Comparison of ENCODE assay signal across 35 cellular contexts in the genomic region with DNA sequence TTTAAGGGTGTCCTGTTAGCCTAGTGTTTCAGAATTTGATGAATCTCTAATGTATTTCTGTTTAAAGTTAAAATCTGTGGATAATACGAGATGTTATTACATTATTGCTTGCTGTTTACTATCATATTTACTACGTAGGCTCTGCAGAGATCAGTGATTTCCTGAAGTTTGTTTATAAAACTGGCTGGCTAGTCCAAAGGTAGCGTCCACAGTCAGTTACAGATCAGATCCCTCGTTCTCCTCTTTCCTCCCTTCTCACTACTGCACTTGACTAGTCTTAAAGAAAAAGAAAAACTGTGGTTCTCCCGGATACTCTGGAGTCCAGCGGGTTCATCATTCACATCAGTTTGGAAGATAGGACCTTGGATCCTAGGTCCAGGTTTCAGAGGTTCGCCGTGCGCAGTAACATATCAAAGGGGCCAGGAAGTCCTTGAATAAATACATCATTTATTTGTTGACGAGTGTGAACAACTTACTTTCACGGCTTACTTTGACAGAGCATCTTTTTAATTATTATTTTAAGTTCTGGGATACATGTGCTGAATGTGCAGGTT.
"Had no signal": no experiment of that assay in that cellular context is flagged by ENCODE, and none has a peak within 500 bp of the region (broad histone marks: within the 10 kb centered on the region; RNA-seq: fewer than 3 reads in every experiment).

No MANE protein-coding gene starts in this region.

- H3K9me3 ChIP-seq: Peyer's patch, SJSA1 had no signal

- H3K27me3 Mint-ChIP-seq: activated B cell treated with CpG ODN at 0.5 μM for 24 hours; activated CD4-positive, alpha-beta memory T cell treated with anti-CD3 and anti-CD28 coated beads for 36 hours; activated naive CD4-positive, alpha-beta T cell treated with anti-CD3 and anti-CD28 coated beads, Interleukin-2, amount 10 ng/mL, durations not matched to agents 7 days and 5 days; activated naive CD8-positive, alpha-beta T cell treated with anti-CD3 and anti-CD28 coated beads for 36 hours; T-cell; T-helper 17 cell had no signal

- H3K27ac Mint-ChIP-seq: activated B cell treated with CpG ODN at 0.5 μM for 24 hours; activated CD4-positive, alpha-beta memory T cell treated with anti-CD3 and anti-CD28 coated beads for 36 hours; activated naive CD4-positive, alpha-beta T cell treated with anti-CD3 and anti-CD28 coated beads, Interleukin-2, amount 10 ng/mL, durations not matched to agents 7 days and 5 days; activated naive CD8-positive, alpha-beta T cell treated with anti-CD3 and anti-CD28 coated beads for 36 hours; activated T-helper 1 cell treated with anti-CD3 and anti-CD28 coated beads, Interleukin-12 subunit alpha, Interleukin-12 subunit beta, Interleukin-2, Interleukin-4 antibody, amounts not matched to agents 30 ng/mL and 10 ng/mL and 1 ng/mL, durations not matched to agents 14 hours and 24 hours and 36 hours; T-cell had no signal

- H3K27ac ChIP-seq: brain microvascular endothelial cell, Peyer's patch, SJSA1, VCaP had no signal

- H3K27me3 ChIP-seq: brain microvascular endothelial cell, Peyer's patch, SJSA1 had no signal

- ATAC-seq: activated T-cell treated with anti-CD3 and anti-CD28 coated beads, Interleukin-2, amount 50 U/mL, for 4 hours; PC-3; SK-N-SH treated with all-trans-retinoic acid at 6 μM for 48 hours; T-cell; T-helper 17 cell had no signal

- H3K4me1 ChIP-seq: SJSA1 had no signal

- H3K9me3 Mint-ChIP-seq: activated B cell treated with CpG ODN at 0.5 μM for 24 hours; activated CD4-positive, alpha-beta memory T cell treated with anti-CD3 and anti-CD28 coated beads for 36 hours; activated naive CD4-positive, alpha-beta T cell treated with anti-CD3 and anti-CD28 coated beads, Interleukin-2, amount 10 ng/mL, durations not matched to agents 7 days and 5 days; activated naive CD8-positive, alpha-beta T cell treated with anti-CD3 and anti-CD28 coated beads for 36 hours; activated T-cell treated with anti-CD3 and anti-CD28 coated beads, Interleukin-2, amount 50 U/mL, for 4 hours; activated T-helper 1 cell treated with anti-CD3 and anti-CD28 coated beads, Interleukin-12 subunit alpha, Interleukin-12 subunit beta, Interleukin-2, Interleukin-4 antibody, amounts not matched to agents 30 ng/mL and 10 ng/mL and 1 ng/mL, durations not matched to agents 14 hours and 24 hours and 36 hours; T-cell had no signal

- H3K4me3 ChIP-seq: Peyer's patch, SJSA1 had no signal

- H3K36me3 ChIP-seq: brain microvascular endothelial cell, Peyer's patch, SJSA1 had no signal

- H3K4me3 Mint-ChIP-seq: activated B cell treated with CpG ODN at 0.5 μM for 24 hours; activated CD4-positive, alpha-beta memory T cell treated with anti-CD3 and anti-CD28 coated beads for 36 hours; activated naive CD4-positive, alpha-beta T cell treated with anti-CD3 and anti-CD28 coated beads, Interleukin-2, amount 10 ng/mL, durations not matched to agents 7 days and 5 days; activated naive CD8-positive, alpha-beta T cell treated with anti-CD3 and anti-CD28 coated beads for 36 hours; activated T-cell treated with anti-CD3 and anti-CD28 coated beads, Interleukin-2, amount 50 U/mL, for 4 hours; activated T-helper 1 cell treated with anti-CD3 and anti-CD28 coated beads, Interleukin-12 subunit alpha, Interleukin-12 subunit beta, Interleukin-2, Interleukin-4 antibody, amounts not matched to agents 30 ng/mL and 10 ng/mL and 1 ng/mL, durations not matched to agents 14 hours and 24 hours and 36 hours; T-cell; T-helper 17 cell had no signal

- DNase-seq: activated B cell treated with CpG ODN at 0.5 μM for 24 hours; activated CD4-positive, alpha-beta memory T cell treated with anti-CD3 and anti-CD28 coated beads for 36 hours; activated CD4-positive, alpha-beta T cell treated with anti-CD3 and anti-CD28 coated beads for 4 hours; activated CD4-positive, alpha-beta T cell treated with anti-CD3 and anti-CD28 coated beads, Interleukin-2, amount 50 U/mL, for 1 hour; activated CD4-positive, CD25-positive, alpha-beta regulatory T cell treated with anti-CD3 and anti-CD28 coated beads, Interleukin-2, amount 50 U/mL, for 72 hours; activated CD8-positive, alpha-beta memory T cell treated with anti-CD3 and anti-CD28 coated beads, Interleukin-2, amount 50 U/mL, for 4 hours; activated gamma-delta T cell treated with Interleukin-2 at 50 U/mL for 16 hours; activated naive CD4-positive, alpha-beta T cell treated with anti-CD3 and anti-CD28 coated beads, Interleukin-2, amount 10 ng/mL, durations not matched to agents 7 days and 5 days; activated naive CD8-positive, alpha-beta T cell treated with anti-CD3 and anti-CD28 coated beads for 36 hours; activated T-cell treated with anti-CD3 and anti-CD28 coated beads for 4 hours; activated T-cell treated with anti-CD3 and anti-CD28 coated beads, Interleukin-2, amount 50 U/mL, for 4 hours; amniotic stem cell; aorta; brain microvascular endothelial cell; central memory CD4-positive, alpha-beta T cell; Karpas-422; KBM-7; MV-4-11; NCI-H1092; NCI-H1436 treated with DMSO at 0.1 percent for 48 hours; NCI-H1694 treated with DMSO at 0.1 percent for 48 hours; NCI-H2029; NCI-H345; NCI-H524 treated with DMSO at 0.1 percent for 48 hours; PC-3; Peyer's patch; RPMI8226; SHP77 treated with DMSO at 0.1 percent for 48 hours; T-cell; T-helper 17 cell; T-helper 9 cell had no signal
